Comparison of ENCODE assay signal across 8 cellular contexts in the genomic region with DNA sequence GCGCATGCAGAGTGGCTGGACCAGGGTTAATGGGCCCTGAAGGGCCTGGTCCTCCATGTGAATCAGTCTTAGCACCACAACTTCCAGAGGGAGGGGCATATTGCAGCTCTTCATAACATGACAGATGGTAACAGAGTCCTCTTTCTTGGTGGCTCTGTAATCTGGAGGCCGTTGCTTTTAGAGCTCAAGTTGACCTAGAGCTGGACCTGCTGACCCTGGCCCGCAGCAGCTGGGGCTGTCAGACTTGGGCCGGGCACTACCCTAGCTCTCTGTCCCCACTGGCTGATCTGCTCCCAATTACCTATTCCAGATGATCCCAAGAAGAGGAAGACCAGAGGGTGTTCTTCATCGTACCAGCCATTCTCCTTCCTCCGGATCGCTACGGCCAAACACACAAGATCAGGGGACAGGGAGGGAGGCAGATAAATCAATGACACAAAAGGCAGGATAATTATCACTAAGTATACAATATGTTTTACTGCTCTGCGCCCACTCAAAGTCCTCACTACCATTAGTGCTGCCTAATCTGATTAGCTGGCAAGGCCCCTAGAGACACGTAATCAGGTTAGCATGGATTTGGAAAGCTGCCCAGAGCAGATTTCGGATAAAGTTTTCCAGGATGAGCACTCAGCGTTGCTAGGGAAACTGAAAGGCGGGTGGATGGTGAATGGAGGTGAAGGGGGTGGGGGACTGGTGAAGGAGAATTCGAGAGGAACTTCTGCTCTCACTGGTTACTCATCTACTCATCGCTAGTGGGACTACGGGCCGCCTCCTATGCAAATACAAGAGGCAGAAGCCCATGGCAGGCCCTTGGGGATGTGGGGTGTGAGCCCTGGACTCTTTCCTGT.
A peak's percentile ranks its signal among the peaks of the same experiment; 100 is the strongest.
DNase-seq lines count a peak whose midpoint lies in the region; ATAC-seq and TF ChIP-seq lines count a peak whose summit lies in the region.

No MANE protein-coding gene starts in this region.

- H3K9me3 ChIP-seq in adipocyte (ENCODE audit: control insufficient read depth, low read length) (no peaks in the 10 kb centered on the region), lung (ENCODE audit: control insufficient read depth in 2 of 2, insufficient read depth in 1 of 2, low read length in 1 of 2) (no peaks in the 10 kb centered on the region)

- H3K4me1 ChIP-seq in adipocyte (ENCODE audit: control insufficient read depth, insufficient read depth, low read length) (no peaks in the 10 kb centered on the region), lung (ENCODE audit: control insufficient read depth in 2 of 2, insufficient read depth in 2 of 2, low read length in 2 of 2) (no peaks in the 10 kb centered on the region)

- TF ChIP-seq CTCF in lung (IDR thresholded peaks at IDR 0.05; ENCODE audit: control extremely low read depth, extremely low read depth) = no peak

- no peak overlapping the region for H3K27ac ChIP-seq in lung (ENCODE audit: low read depth in 1 of 2, low read length in 1 of 2)

- H3K9ac ChIP-seq in adipocyte (ENCODE audit: low read length) = no peak overlapping the region

- no peak overlapping the region for H3K4me3 ChIP-seq in adipocyte (ENCODE audit: low read length)
- no peak overlapping the region for H3K4me3 ChIP-seq in lung

- H3K36me3 ChIP-seq in adipocyte (ENCODE audit: control insufficient read depth, insufficient read depth, low read length, severe bottlenecking) = peaks cover 46% of the 10 kb centered on the region
- H3K36me3 ChIP-seq in lung (ENCODE audit: control insufficient read depth in 2 of 2, insufficient read depth in 2 of 2, low read length in 2 of 2) = peaks cover 0 to 19% of the 10 kb centered on the region in 2 donors

- DNase-seq in DMS153 treated with DMSO at 0.1 percent for 48 hours (lab: John Stamatoyannopoulos, UW; ENCODE audit: unreplicated experiment) = peak; percentile 95
- DNase-seq in NCI-H1417 (lab: John Stamatoyannopoulos, UW) = peak; percentile 93 to 100 (median 99)
- peak; percentile 84 for DNase-seq in adipocyte (ENCODE audit: low read depth)
- no peak for DNase-seq in lung (ENCODE audit: low spot score)
- no peak for DNase-seq in activated gamma-delta T cell (lab: John Stamatoyannopoulos, UW)
- DNase-seq in SW 1271 (lab: John Stamatoyannopoulos, UW) = no peak
- no peak for DNase-seq in stimulated activated CD4-positive, alpha-beta T cell treated with anti-CD3 and anti-CD28 coated beads, Interleukin-2, amount 100 ng/mL, for 24 hours

- WGBS in lung, 2 donors = 81 to 87% methylated on average over 17 of the region's 17 CpGs

- peak; percentile 27 for ATAC-seq in lung (ENCODE audit: insufficient read depth, low FRiP score)
- no peak for ATAC-seq in HG02610 (IDR thresholded peaks at IDR 0.05; ENCODE audit: unreplicated experiment)

- H3K27me3 ChIP-seq in adipocyte (replicated peaks; ENCODE audit: control insufficient read depth, insufficient read depth, low read length) = no peaks in the 10 kb centered on the region
- H3K27me3 ChIP-seq in lung (ENCODE audit: control insufficient read depth, insufficient read depth) = no peaks in the 10 kb centered on the region

Comparison
In these comparisons a context has a peak if more than half of its experiments do, and no peak if none do; other contexts are left out.
1. DNase-seq: peak in DMS153 treated with DMSO at 0.1 percent for 48 hours (single experiment), NCI-H1417 (3 of 3) and adipocyte (single experiment); none in lung (single experiment), activated gamma-delta T cell (single experiment), SW 1271 (0 of 2) and stimulated activated CD4-positive, alpha-beta T cell treated with anti-CD3 and anti-CD28 coated beads, Interleukin-2, amount 100 ng/mL, for 24 hours (0 of 2).